ENCODE assay signal across 24 cellular contexts in genomic region chr2:161991991-161992390, GRCh38.
A peak's percentile ranks its signal among the peaks of the same experiment; 100 is the strongest.
DNase-seq lines count a peak whose midpoint lies in the region; ATAC-seq and TF ChIP-seq lines count a peak whose summit lies in the region.
"Had no signal": no experiment of that assay in that cellular context is flagged by ENCODE, and none has a peak within 500 bp of the region (broad histone marks: within the 10 kb centered on the region; RNA-seq: fewer than 3 reads in every experiment).

No MANE protein-coding gene starts in this region.

- no peak for ATAC-seq in T-helper 17 cell
- ATAC-seq: GM23338, heart right ventricle, left lobe of liver, right cardiac atrium, upper lobe of right lung had no signal

- H3K9me3 Mint-ChIP-seq in CD4-positive, alpha-beta memory T cell = no peaks in the 10 kb centered on the region
- H3K9me3 Mint-ChIP-seq: activated T-helper 1 cell treated with anti-CD3 and anti-CD28 coated beads, Interleukin-12 subunit alpha, Interleukin-12 subunit beta, Interleukin-2, Interleukin-4 antibody, amounts not matched to agents 30 ng/mL and 10 ng/mL and 1 ng/mL, durations not matched to agents 14 hours and 24 hours and 36 hours; GM23338; nephron had no signal

- H3K27me3 Mint-ChIP-seq in CD4-positive, alpha-beta memory T cell = no peaks in the 10 kb centered on the region
- H3K27me3 Mint-ChIP-seq in T-helper 17 cell = no peaks in the 10 kb centered on the region

- peak overlapping the region in 5 of 7 donors; percentile 50 to 98 (median 97) for H3K27ac Mint-ChIP-seq in CD4-positive, alpha-beta memory T cell
- H3K27ac Mint-ChIP-seq in T-helper 17 cell = peak overlapping the region; percentile 99
- H3K27ac Mint-ChIP-seq: GM23338, nephron had no signal

- no peak overlapping the region for H3K4me3 ChIP-seq in CD4-positive, alpha-beta memory T cell (ENCODE audit: low read length in 2 of 2)
- no peak overlapping the region for H3K4me3 ChIP-seq in hepatocyte
- H3K4me3 ChIP-seq: cardiac muscle cell, GM23338, heart right ventricle, upper lobe of right lung had no signal

- no peak overlapping the region for H2AFZ ChIP-seq in hepatocyte
- H2AFZ ChIP-seq: GM23338, parathyroid adenoma had no signal

- H3K4me3 Mint-ChIP-seq in CD4-positive, alpha-beta memory T cell = peak overlapping the region in 3 of 8 donors; percentile 7 to 94 (median 36)
- no peak overlapping the region for H3K4me3 Mint-ChIP-seq in T-helper 17 cell
- H3K4me3 Mint-ChIP-seq: GM23338, nephron had no signal

- H3K79me2 ChIP-seq in hepatocyte = no peaks in the 10 kb centered on the region
- H3K79me2 ChIP-seq: parathyroid adenoma had no signal

- POLR2A ChIA-PET in CD4-positive, alpha-beta memory T cell (lab: Charles Lee; ENCODE audit: partially characterized antibody) = interaction anchor here (1.5 to 5.3 kb wide), 6 partner anchors 14 to 327 kb away, joined by 3 to 33 read pairs (median 16); partner anchors contain the start of genes DPP4 and IFIH1

- DNase-seq in NCI-H1694 treated with DMSO at 0.1 percent for 48 hours (lab: John Stamatoyannopoulos, UW) = peak; percentile 29
- no peak for DNase-seq in NCI-H1694 (lab: John Stamatoyannopoulos, UW)
- no peak for DNase-seq in CD4-positive, alpha-beta memory T cell
- no peak for DNase-seq in T-helper 17 cell
- peak; percentile 31 for DNase-seq in fibroblast of gingiva (ENCODE audit: low read depth)
- DNase-seq in hepatocyte (ENCODE audit: low spot score) = no peak
- no peak for DNase-seq in NCI-H1436 treated with DMSO at 0.1 percent for 48 hours (lab: John Stamatoyannopoulos, UW)
- no peak for DNase-seq in OCI-M2 (lab: John Stamatoyannopoulos, UW; ENCODE audit: unreplicated experiment)
- DNase-seq: 8988T, amygdala, COR-L47, cortex of kidney, heart right ventricle, NCI-H1417 treated with DMSO at 0.1 percent for 48 hours, NCI-H510A treated with DMSO at 0.1 percent for 48 hours, upper lobe of right lung had no signal

- no peaks in the 10 kb centered on the region for H3K9me3 ChIP-seq in CD4-positive, alpha-beta memory T cell (ENCODE audit: control insufficient read depth in 1 of 2, low read length in 2 of 2)
- H3K9me3 ChIP-seq in T-helper 17 cell (ENCODE audit: control insufficient read depth, low read length, poor library complexity, severe bottlenecking) = no peaks in the 10 kb centered on the region
- H3K9me3 ChIP-seq in hepatocyte (ENCODE audit: low read depth) = no peaks in the 10 kb centered on the region
- H3K9me3 ChIP-seq: heart right ventricle, upper lobe of right lung had no signal

- H4K20me1 ChIP-seq in hepatocyte (ENCODE audit: insufficient read depth, poor library complexity, severe bottlenecking) = no peaks in the 10 kb centered on the region

- peaks cover 56% of the 10 kb centered on the region for H3K4me1 ChIP-seq in CD4-positive, alpha-beta memory T cell (ENCODE audit: insufficient read depth, low read length)
- H3K4me1 ChIP-seq in hepatocyte (ENCODE audit: insufficient read depth) = peaks cover 8% of the 10 kb centered on the region
- H3K4me1 ChIP-seq: parathyroid adenoma, upper lobe of right lung had no signal

- H3K27me3 ChIP-seq in CD4-positive, alpha-beta memory T cell (ENCODE audit: insufficient read depth, low read length) = no peaks in the 10 kb centered on the region
- no peaks in the 10 kb centered on the region for H3K27me3 ChIP-seq in hepatocyte
- H3K27me3 ChIP-seq: cardiac muscle cell, heart right ventricle, upper lobe of right lung had no signal

- peaks cover 40 to 67% (median 47%) of the 10 kb centered on the region in 4 donors for H3K4me1 Mint-ChIP-seq in CD4-positive, alpha-beta memory T cell
- peaks cover 40% of the 10 kb centered on the region for H3K4me1 Mint-ChIP-seq in T-helper 17 cell
- H3K4me1 Mint-ChIP-seq: nephron had no signal

- peaks cover 11 to 24% of the 10 kb centered on the region in 2 donors for H3K36me3 Mint-ChIP-seq in CD4-positive, alpha-beta memory T cell
- no peaks in the 10 kb centered on the region for H3K36me3 Mint-ChIP-seq in T-helper 17 cell (ENCODE audit: low read depth)

- no peaks in the 10 kb centered on the region for H3K36me3 ChIP-seq in CD4-positive, alpha-beta memory T cell (ENCODE audit: insufficient read depth, low read length)
- no peaks in the 10 kb centered on the region for H3K36me3 ChIP-seq in hepatocyte (replicated peaks; ENCODE audit: insufficient read depth, low read depth)
- H3K36me3 ChIP-seq: cardiac muscle cell, upper lobe of right lung had no signal

- CTCF ChIA-PET in CD4-positive, alpha-beta memory T cell (lab: Charles Lee; ENCODE audit: partially characterized antibody) = interaction anchor here (1.0 to 6.2 kb wide), 11 partner anchors 8 to 134 kb away, joined by 3 to 40 read pairs (median 5); no protein-coding TSS in a partner anchor

- WGBS in hepatocyte (ENCODE audit: low lambda C conversion rate, missing lambda C conversion rate) = 64% methylated on average over 1 of the region's 1 CpG

- H3K4me2 ChIP-seq in hepatocyte = no peak overlapping the region
- H3K4me2 ChIP-seq: GM23338 had no signal

- intact Hi-C loops in CD4-positive, alpha-beta memory T cell (cut with micrococcal nuclease) = loop anchor here (2.0 to 10.0 kb wide), 3 partner anchors 37 to 323 kb away; partner anchors contain the start of gene IFIH1

- no peak for TF ChIP-seq CTCF in hepatocyte (IDR thresholded peaks at IDR 0.05; ENCODE audit: poor library complexity)

- no peaks in the 10 kb centered on the region for H3K9me2 ChIP-seq in hepatocyte (replicated peaks; ENCODE audit: insufficient read depth)

- peak overlapping the region; percentile 65 for H3K27ac ChIP-seq in CD4-positive, alpha-beta memory T cell (ENCODE audit: low read depth, low read length)
- no peak overlapping the region for H3K27ac ChIP-seq in hepatocyte
- H3K27ac ChIP-seq: cardiac muscle cell, HL-60, parathyroid adenoma, upper lobe of right lung had no signal

Comparison
In these comparisons a context has a peak if more than half of its experiments do, and no peak if none do; other contexts are left out.
1. DNase-seq: peak in NCI-H1694 treated with DMSO at 0.1 percent for 48 hours (single experiment) and fibroblast of gingiva (single experiment); none in NCI-H1694 (single experiment), CD4-positive, alpha-beta memory T cell (0 of 5), T-helper 17 cell (0 of 3), hepatocyte (single experiment), NCI-H1436 treated with DMSO at 0.1 percent for 48 hours (single experiment) and OCI-M2 (single experiment).